Comparison of ENCODE assay signal across 8 cellular contexts in the genomic region with DNA sequence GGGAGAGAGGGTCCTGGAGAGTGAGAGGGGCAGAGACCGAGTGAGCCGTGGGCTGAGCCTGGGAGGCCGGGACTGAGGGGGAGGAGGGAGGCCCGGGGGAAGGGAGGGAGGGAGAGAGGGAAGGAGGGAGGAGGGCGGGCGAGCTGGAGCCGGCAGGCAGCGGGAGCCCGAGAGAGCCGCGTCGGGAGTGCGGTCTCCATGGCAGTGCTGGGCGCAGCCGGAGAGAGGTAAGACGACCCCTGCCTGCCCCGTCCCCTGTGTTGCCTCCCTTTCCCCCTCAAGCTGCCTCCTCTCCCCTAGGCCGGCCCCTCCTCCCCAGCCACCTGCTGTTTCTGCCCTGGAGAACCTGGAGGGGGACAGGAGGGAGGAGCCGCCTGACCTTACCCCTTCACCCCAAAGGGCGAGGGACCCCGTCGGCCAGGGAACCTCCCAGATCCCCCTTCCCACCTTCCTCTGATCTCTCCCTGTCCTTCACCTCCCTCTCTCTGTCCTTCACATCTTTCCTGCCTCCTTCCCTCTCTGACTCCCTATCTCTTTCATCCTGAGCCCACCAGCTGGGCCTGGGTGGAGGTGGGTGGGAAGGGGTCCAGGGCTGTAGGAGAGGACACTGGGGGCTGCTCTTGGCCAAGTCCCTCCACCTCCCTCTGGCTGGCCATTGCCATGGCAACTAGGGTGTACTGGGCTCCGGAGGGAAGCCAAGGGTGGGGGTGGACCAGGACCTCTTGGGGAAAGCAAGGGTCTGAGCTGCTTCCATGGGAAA.
A peak's percentile ranks its signal among the peaks of the same experiment; 100 is the strongest.
DNase-seq lines count a peak whose midpoint lies in the region; ATAC-seq and TF ChIP-seq lines count a peak whose summit lies in the region.

Gene GPR162, plus strand, starts transcription at position 148 of the 760 bp plus-strand sequence. CDS start 2,078 bp downstream, outside the sequence.

- TF ChIP-seq CTCF in astrocyte of the cerebellum (IDR thresholded peaks at IDR 0.05; ENCODE audit: low read depth, low read length, missing control alignments) = no peak

- no peaks in the 10 kb centered on the region for H3K36me3 ChIP-seq in iPS DF 6.9 (ENCODE audit: control insufficient read depth, insufficient read depth, low read length)

- peak within 1 kb of the TSS; percentile 52 for H3K4me3 ChIP-seq in astrocyte of the cerebellum (ENCODE audit: low read depth, low read length)
- H3K4me3 ChIP-seq in iPS DF 6.9 (ENCODE audit: low read length) = peak within 1 kb of the TSS; percentile 43

- peaks cover 22% of the 10 kb centered on the region for H3K4me1 ChIP-seq in iPS DF 6.9 (ENCODE audit: control insufficient read depth, insufficient read depth, low read length)

- no peaks in the 10 kb centered on the region for H3K27me3 ChIP-seq in iPS DF 6.9 (ENCODE audit: control insufficient read depth, insufficient read depth, low read length)

- in situ Hi-C loops in astrocyte of the cerebellum (cut with HindIII; ENCODE audit: low sequenced_read_pairs) = no loop called here

- DNase-seq in NCI-H1436 (lab: John Stamatoyannopoulos, UW) = peak; percentile 73
- DNase-seq in NCI-H1436 treated with DMSO at 0.1 percent for 48 hours (lab: John Stamatoyannopoulos, UW) = no peak
- peak; percentile 51 for DNase-seq in NCI-H1694 (lab: John Stamatoyannopoulos, UW)
- DNase-seq in astrocyte of the cerebellum (ENCODE audit: low read depth) = no peak
- DNase-seq in iPS DF 6.9 (ENCODE audit: low read depth, low spot score) = no peak
- DNase-seq in retina = peak; percentile 80

- no peaks in the 10 kb centered on the region for H3K9me3 ChIP-seq in iPS DF 6.9 (ENCODE audit: control insufficient read depth, insufficient read depth, low read length)

- no peak within 1 kb of the TSS for H3K27ac ChIP-seq in iPS DF 6.9 (ENCODE audit: low read length)

- ATAC-seq in GM19351 (IDR thresholded peaks at IDR 0.05; ENCODE audit: unreplicated experiment) (no peak), GM21367 (IDR thresholded peaks at IDR 0.05; ENCODE audit: unreplicated experiment) (no peak)

- no CpG with 5 or more reads among the region's 23 CpGs for WGBS in iPS DF 6.9 (ENCODE audit: insufficient coverage, insufficient read length)

Comparison
In these comparisons a context has a peak if more than half of its experiments do, and no peak if none do; other contexts are left out.
1. DNase-seq: peak in NCI-H1436 (single experiment), NCI-H1694 (single experiment) and retina (single experiment); none in NCI-H1436 treated with DMSO at 0.1 percent for 48 hours (single experiment), astrocyte of the cerebellum (single experiment) and iPS DF 6.9 (single experiment).